Comparison of ENCODE assay signal across 27 cellular contexts in the genomic region with DNA sequence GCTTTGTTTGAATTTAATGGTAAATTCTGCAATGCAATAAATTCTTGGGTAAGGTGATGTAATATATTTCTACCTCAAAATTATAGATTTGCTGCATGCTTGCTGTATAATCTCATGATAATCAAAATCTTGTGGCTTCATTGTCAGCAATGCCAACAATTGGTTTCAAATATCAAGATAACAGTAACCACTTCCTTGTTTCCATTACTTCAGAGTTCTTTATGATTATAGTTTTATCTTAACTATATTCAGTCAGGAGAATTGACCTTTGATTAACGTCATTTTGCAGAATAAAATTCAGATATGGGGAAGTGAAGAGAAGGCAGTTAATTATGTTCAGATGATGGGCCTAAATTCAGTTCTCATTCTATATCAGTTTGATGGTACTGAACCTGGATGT. TPM values are rescaled to one million over a fixed set of nuclear protein-coding genes. Genes with fewer than 3 reads are reported as not detected.
"Had no signal": no experiment of that assay in that cellular context is flagged by ENCODE, and none has a peak within 500 bp of the region (broad histone marks: within the 10 kb centered on the region; RNA-seq: fewer than 3 reads in every experiment).

No MANE protein-coding gene starts in this region.

- H3K36me3 ChIP-seq: colonic mucosa, esophagus squamous epithelium, neutrophil, stomach, thoracic aorta, transverse colon had no signal

- H3K27ac ChIP-seq: colonic mucosa, esophagus squamous epithelium, foreskin keratinocyte, neutrophil, stomach, thoracic aorta, transverse colon had no signal

- H3K27me3 ChIP-seq: colonic mucosa, esophagus squamous epithelium, foreskin keratinocyte, neutrophil, stomach, transverse colon had no signal

- H3K27me3 Mint-ChIP-seq: naive thymus-derived CD8-positive, alpha-beta T cell had no signal

- H3K4me1 ChIP-seq: colonic mucosa, transverse colon had no signal

- DNase-seq: colonic mucosa; dermis blood vessel endothelial cell; esophagus squamous epithelium; hippocampal formation; left colon; mammary epithelial cell; naive thymus-derived CD8-positive, alpha-beta T cell; stimulated activated CD4-positive, alpha-beta T cell treated with anti-CD3 and anti-CD28 coated beads, Interleukin-2, amount 100 ng/mL, for 24 hours; stimulated activated CD4-positive, alpha-beta T cell treated with anti-CD3 and anti-CD28 coated beads, Interleukin-4, amount 100 ng/mL, for 4 hours; stimulated activated naive CD4-positive, alpha-beta T cell; stomach; substantia nigra; transverse colon had no signal

- H3K4me3 Mint-ChIP-seq: naive thymus-derived CD8-positive, alpha-beta T cell had no signal

- ATAC-seq: left colon; naive thymus-derived CD8-positive, alpha-beta T cell; sciatic nerve had no signal

- H3K4me3 ChIP-seq: colonic mucosa, esophagus squamous epithelium, stomach, thoracic aorta, transverse colon had no signal

- H3K9me3 ChIP-seq: colonic mucosa, esophagus squamous epithelium, neutrophil, stomach, thoracic aorta, transverse colon had no signal

- H3K36me3 Mint-ChIP-seq: naive thymus-derived CD8-positive, alpha-beta T cell had no signal

RNA-seq across cellular contexts. Expression of a gene that starts 30.2 kb away (rescaled TPM):
- total RNA-seq: colonic mucosa; dermis blood vessel endothelial cell; epithelial cell of proximal tubule; esophagus squamous epithelium; foreskin keratinocyte; kidney epithelial cell; left colon; lower leg skin; mammary epithelial cell; mesenteric fat pad; mononuclear cell; naive thymus-derived CD8-positive, alpha-beta T cell; osteoblast; pulmonary artery endothelial cell; sciatic nerve; skeletal muscle tissue; stomach; thoracic aorta; transverse colon; urinary bladder had no signal
- polyA plus RNA-seq: foreskin keratinocyte; mammary epithelial cell; naive thymus-derived CD8-positive, alpha-beta T cell; neural cell; stomach; urinary bladder had no signal

RNA-seq across cellular contexts. Expression of a gene that starts 31.4 kb away (rescaled TPM):
- total RNA-seq: colonic mucosa; dermis blood vessel endothelial cell; epithelial cell of proximal tubule; esophagus squamous epithelium; foreskin keratinocyte; kidney epithelial cell; left colon; lower leg skin; mammary epithelial cell; mesenteric fat pad; mononuclear cell; naive thymus-derived CD8-positive, alpha-beta T cell; osteoblast; pulmonary artery endothelial cell; sciatic nerve; skeletal muscle tissue; stomach; thoracic aorta; transverse colon; urinary bladder had no signal
- polyA plus RNA-seq: foreskin keratinocyte; mammary epithelial cell; naive thymus-derived CD8-positive, alpha-beta T cell; neural cell; stomach; urinary bladder had no signal
